8 cellular contexts compared by ENCODE assay signal in genomic region chr17:74446551-74447500, GRCh38. TPM values are rescaled to one million over a fixed set of nuclear protein-coding genes. Genes with fewer than 3 reads are reported as not detected.
DNase-seq lines count a peak whose midpoint lies in the region; ATAC-seq and TF ChIP-seq lines count a peak whose summit lies in the region.

No MANE protein-coding gene starts in this region.

- H3K36me3 Mint-ChIP-seq in CD4-positive, alpha-beta memory T cell = no peaks in the 10 kb centered on the region

- H3K4me3 ChIP-seq in dorsolateral prefrontal cortex (no peak overlapping the region), ovary (no peak overlapping the region)
- H3K4me3 ChIP-seq in CD4-positive, alpha-beta memory T cell (ENCODE audit: low read length in 2 of 2) = no peak overlapping the region
- no peak overlapping the region for H3K4me3 ChIP-seq in effector memory CD4-positive, alpha-beta T cell (ENCODE audit: insufficient read depth, low read depth, low read length, poor library complexity, severe bottlenecking)

- H3K27ac ChIP-seq in dorsolateral prefrontal cortex (peak overlapping the region in 35 of 59 donors; percentile 2 to 97 (median 53)), ovary (peak overlapping the region; percentile 48 to 62)
- no peak overlapping the region for H3K27ac ChIP-seq in CD4-positive, alpha-beta memory T cell (ENCODE audit: low read depth, low read length)
- no peak overlapping the region for H3K27ac ChIP-seq in effector memory CD4-positive, alpha-beta T cell (ENCODE audit: insufficient read depth, low read length, poor library complexity, severe bottlenecking)

- peaks cover 41% of the 10 kb centered on the region for H3K4me1 ChIP-seq in ovary (ENCODE audit: insufficient read depth)
- no peaks in the 10 kb centered on the region for H3K4me1 ChIP-seq in CD4-positive, alpha-beta memory T cell (ENCODE audit: insufficient read depth, low read length)
- no peaks in the 10 kb centered on the region for H3K4me1 ChIP-seq in effector memory CD4-positive, alpha-beta T cell (ENCODE audit: control insufficient read depth, insufficient read depth, low read length, poor library complexity, severe bottlenecking)

- ATAC-seq in HG02973 (IDR thresholded peaks at IDR 0.05; ENCODE audit: unreplicated experiment) (peak; percentile 34), GM19455 (IDR thresholded peaks at IDR 0.05; ENCODE audit: unreplicated experiment) (no peak)

- no peak for TF ChIP-seq POLR2A in ovary (IDR thresholded peaks at IDR 0.05)

- no peaks in the 10 kb centered on the region for H3K36me3 ChIP-seq in ovary
- H3K36me3 ChIP-seq in CD4-positive, alpha-beta memory T cell (ENCODE audit: insufficient read depth, low read length) = no peaks in the 10 kb centered on the region
- no peaks in the 10 kb centered on the region for H3K36me3 ChIP-seq in effector memory CD4-positive, alpha-beta T cell (ENCODE audit: control insufficient read depth, insufficient read depth, low read length)

- DNase-seq in GM10248 (ENCODE audit: extremely low spot score) = peak; percentile 71
- DNase-seq in dorsolateral prefrontal cortex = peak in 2 of 10 donors; percentile 63 to 97
- DNase-seq in ovary = peak; percentile 68 to 83 (median 73)
- DNase-seq in DMS53 (lab: John Stamatoyannopoulos, UW) = no peak
- no peak for DNase-seq in CD4-positive, alpha-beta memory T cell
- no peak for DNase-seq in effector memory CD4-positive, alpha-beta T cell

- H3K27me3 Mint-ChIP-seq in CD4-positive, alpha-beta memory T cell = peaks cover 0 to 2% of the 10 kb centered on the region in 2 donors

- H3K27me3 ChIP-seq in dorsolateral prefrontal cortex (no peaks in the 10 kb centered on the region), ovary (no peaks in the 10 kb centered on the region)
- no peaks in the 10 kb centered on the region for H3K27me3 ChIP-seq in CD4-positive, alpha-beta memory T cell (ENCODE audit: insufficient read depth, low read length)
- H3K27me3 ChIP-seq in effector memory CD4-positive, alpha-beta T cell (replicated peaks; ENCODE audit: control insufficient read depth, insufficient read depth, low read length, poor library complexity, severe bottlenecking) = no peaks in the 10 kb centered on the region

- no peak overlapping the region for H3K27ac Mint-ChIP-seq in CD4-positive, alpha-beta memory T cell

- TF ChIP-seq EP300 in ovary (IDR thresholded peaks at IDR 0.05) = no peak

- peak overlapping the region in 3 of 8 donors; percentile 22 to 59 (median 35) for H3K4me3 Mint-ChIP-seq in CD4-positive, alpha-beta memory T cell

- intact Hi-C loops in dorsolateral prefrontal cortex (cut with DNase I) = no loop called here
- intact Hi-C loops in ovary (cut with DNase I) = no loop called here
- intact Hi-C loops in CD4-positive, alpha-beta memory T cell (cut with micrococcal nuclease) = no loop called here

- peaks cover 0 to under 1% (median 0%) of the 10 kb centered on the region in 4 donors for H3K4me1 Mint-ChIP-seq in CD4-positive, alpha-beta memory T cell

- 56 to 68% (median 62%) methylated on average over 31 of the region's 31 CpGs for WGBS in ovary, 3 donors

- POLR2A ChIA-PET in GM10248 (lab: Yijun Ruan, JAX) = no interaction called here
- POLR2A ChIA-PET in CD4-positive, alpha-beta memory T cell (lab: Charles Lee; ENCODE audit: partially characterized antibody) = no interaction called here

- CTCF ChIA-PET in GM10248 (lab: Yijun Ruan, JAX) = interaction anchor here (1.1 to 7.4 kb wide), 7 partner anchors 9 to 186 kb away, joined by 3 to 52 read pairs (median 7); partner anchors contain the start of gene GPR142
- CTCF ChIA-PET in CD4-positive, alpha-beta memory T cell (lab: Charles Lee; ENCODE audit: partially characterized antibody) = interaction anchor here (0.7 to 1.9 kb wide), 3 partner anchors 10 to 398 kb away, joined by 3 to 8 read pairs (median 3); no protein-coding TSS in a partner anchor

- H3K9me3 Mint-ChIP-seq in CD4-positive, alpha-beta memory T cell = no peaks in the 10 kb centered on the region

- no peak for TF ChIP-seq CTCF in GM10248 (IDR thresholded peaks at IDR 0.05; ENCODE audit: control extremely low read depth, extremely low read depth, low read depth, missing control alignments)
- TF ChIP-seq CTCF in dorsolateral prefrontal cortex (IDR thresholded peaks at IDR 0.05 in 54 of 56, conservative IDR thresholded peaks at IDR 0.05 in 2 of 56; ENCODE audit: low read depth in 1 of 56, partially characterized antibody in 56 of 56) = no peak
- no peak for TF ChIP-seq CTCF in ovary (IDR thresholded peaks at IDR 0.05)

- no peaks in the 10 kb centered on the region for H3K9me3 ChIP-seq in ovary
- no peaks in the 10 kb centered on the region for H3K9me3 ChIP-seq in CD4-positive, alpha-beta memory T cell (ENCODE audit: control insufficient read depth in 1 of 2, low read length in 2 of 2)
- no peaks in the 10 kb centered on the region for H3K9me3 ChIP-seq in effector memory CD4-positive, alpha-beta T cell (ENCODE audit: control insufficient read depth, low read length)

RNA-seq across cellular contexts. Expression of gene GPRC5C, which starts 14.9 kb away (rescaled TPM):
- total RNA-seq in dorsolateral prefrontal cortex = 10 to 100 TPM in 111 of 120 experiments, 1 to 10 TPM in 9; 5.4 to 38.5 (median 15.7) TPM
- 100 to 1,000 TPM in 1 of 7 donors, 10 to 100 TPM in 6; 39.7 to 133 (median 63.9) TPM for total RNA-seq in ovary
- 10 to 100 TPM in 1 of 2 donors, 1 to 10 TPM in 1; 3.7 to 59.1 TPM for polyA plus RNA-seq in ovary
- total RNA-seq in CD4-positive, alpha-beta memory T cell = not detected
- not detected for polyA plus RNA-seq in CD4-positive, alpha-beta memory T cell

RNA-seq across cellular contexts. Expression of gene CD300A, which starts 19.6 kb away (rescaled TPM):
- total RNA-seq in dorsolateral prefrontal cortex (10 to 100 TPM in 17 of 120 experiments, 1 to 10 TPM in 103; 1.1 to 21.1 (median 5.5) TPM), ovary (1 to 10 TPM; 1.4 to 5.5 (median 2.1) TPM)
- 1 to 10 TPM; 1.5 to 4.8 TPM for polyA plus RNA-seq in ovary
- 10 to 100 TPM; 27.6 to 28.8 TPM for total RNA-seq in CD4-positive, alpha-beta memory T cell
- 10 to 100 TPM; 38.7 to 51.4 TPM for polyA plus RNA-seq in CD4-positive, alpha-beta memory T cell

Comparison
In these comparisons a context has a peak if more than half of its experiments do, and no peak if none do; other contexts are left out.
1. DNase-seq: peak in GM10248 (single experiment) and ovary (5 of 5); none in DMS53 (single experiment), CD4-positive, alpha-beta memory T cell (0 of 5) and effector memory CD4-positive, alpha-beta T cell (0 of 3).
2. H3K27ac ChIP-seq: peak in dorsolateral prefrontal cortex (35 of 59) and ovary (2 of 2); none in CD4-positive, alpha-beta memory T cell (single experiment) and effector memory CD4-positive, alpha-beta T cell (single experiment).
3. RNA of gene GPRC5C, which starts 14.9 kb away (total RNA-seq): 39.7 to 133 TPM in ovary and 5.4 to 38.5 TPM in dorsolateral prefrontal cortex; not detected in CD4-positive, alpha-beta memory T cell; every median in the first group is over 4 times any median in the second.